Comparison of ENCODE assay signal across 14 cellular contexts in the genomic region with DNA sequence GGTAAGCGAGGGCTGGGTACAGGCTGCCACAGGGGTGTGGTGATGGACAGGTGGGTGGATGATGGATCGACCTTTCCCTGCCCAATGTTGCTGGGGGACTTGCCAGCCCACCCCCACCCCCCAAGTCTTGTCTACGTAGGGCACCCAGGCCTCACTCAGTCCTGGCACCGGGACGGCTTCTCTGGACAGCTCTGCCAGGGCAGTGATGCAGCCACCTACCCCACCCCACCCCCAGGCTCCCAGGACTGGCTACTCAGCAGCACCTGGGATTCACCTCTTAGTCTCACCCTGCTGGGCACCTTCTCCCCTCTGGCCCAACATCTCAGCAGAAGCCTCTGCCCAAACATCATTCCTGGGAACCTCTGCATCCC.
"Had no signal": no experiment of that assay in that cellular context is flagged by ENCODE, and none has a peak within 500 bp of the region (broad histone marks: within the 10 kb centered on the region; RNA-seq: fewer than 3 reads in every experiment).

No MANE protein-coding gene starts in this region.

- DNase-seq: activated naive CD4-positive, alpha-beta T cell; activated naive CD8-positive, alpha-beta T cell treated with anti-CD3 and anti-CD28 coated beads, Interleukin-2, amount 50 U/mL, for 24 hours; effector memory CD8-positive, alpha-beta T cell; foreskin melanocyte; mucosa of descending colon; nucleus accumbens; psoas muscle; tibial artery had no signal

- ATAC-seq: activated naive CD8-positive, alpha-beta T cell treated with anti-CD3 and anti-CD28 coated beads, Interleukin-2, amount 50 U/mL, for 24 hours; effector memory CD8-positive, alpha-beta T cell; left lung; mucosa of descending colon; naive thymus-derived CD4-positive, alpha-beta T cell; psoas muscle; right lobe of liver had no signal

- H3K4me3 Mint-ChIP-seq: activated naive CD8-positive, alpha-beta T cell treated with anti-CD3 and anti-CD28 coated beads, Interleukin-2, amount 50 U/mL, for 24 hours; dendritic cell treated with granulocyte-macrophage colony-stimulating factor and Interleukin-4, amounts not matched to agents 40 ng/mL and 50 ng/mL, for 4 days; effector memory CD8-positive, alpha-beta T cell; memory B cell; naive thymus-derived CD4-positive, alpha-beta T cell; stimulated activated effector memory CD8-positive, alpha-beta T cell treated with anti-CD3 and anti-CD28 coated beads, Interleukin-12 subunit alpha, Interleukin-12 subunit beta, amount 100 ng/mL, for 72 hours had no signal

- H3K27me3 Mint-ChIP-seq: activated naive CD8-positive, alpha-beta T cell treated with anti-CD3 and anti-CD28 coated beads, Interleukin-2, amount 50 U/mL, for 24 hours; dendritic cell treated with granulocyte-macrophage colony-stimulating factor and Interleukin-4, amounts not matched to agents 40 ng/mL and 50 ng/mL, for 4 days; effector memory CD8-positive, alpha-beta T cell; memory B cell; naive thymus-derived CD4-positive, alpha-beta T cell had no signal

- H3K9me3 Mint-ChIP-seq: activated naive CD8-positive, alpha-beta T cell treated with anti-CD3 and anti-CD28 coated beads, Interleukin-2, amount 50 U/mL, for 24 hours; dendritic cell treated with granulocyte-macrophage colony-stimulating factor and Interleukin-4, amounts not matched to agents 40 ng/mL and 50 ng/mL, for 4 days; effector memory CD8-positive, alpha-beta T cell; memory B cell; naive thymus-derived CD4-positive, alpha-beta T cell; stimulated activated effector memory CD8-positive, alpha-beta T cell treated with anti-CD3 and anti-CD28 coated beads, Interleukin-12 subunit alpha, Interleukin-12 subunit beta, amount 100 ng/mL, for 72 hours had no signal

- H3K4me1 Mint-ChIP-seq: activated naive CD8-positive, alpha-beta T cell treated with anti-CD3 and anti-CD28 coated beads, Interleukin-2, amount 50 U/mL, for 24 hours; stimulated activated effector memory CD8-positive, alpha-beta T cell treated with anti-CD3 and anti-CD28 coated beads, Interleukin-12 subunit alpha, Interleukin-12 subunit beta, amount 100 ng/mL, for 72 hours had no signal

- H3K27ac Mint-ChIP-seq: activated naive CD8-positive, alpha-beta T cell treated with anti-CD3 and anti-CD28 coated beads, Interleukin-2, amount 50 U/mL, for 24 hours; dendritic cell treated with granulocyte-macrophage colony-stimulating factor and Interleukin-4, amounts not matched to agents 40 ng/mL and 50 ng/mL, for 4 days; memory B cell; naive thymus-derived CD4-positive, alpha-beta T cell; stimulated activated effector memory CD8-positive, alpha-beta T cell treated with anti-CD3 and anti-CD28 coated beads, Interleukin-12 subunit alpha, Interleukin-12 subunit beta, amount 100 ng/mL, for 72 hours had no signal
